ENCODE assay signal across 9 cellular contexts in genomic region chr16:997440-998051, GRCh38. TPM values are rescaled to one million over a fixed set of nuclear protein-coding genes. Genes with fewer than 3 reads are reported as not detected.
DNase-seq lines count a peak whose midpoint lies in the region; ATAC-seq lines count a peak whose summit lies in the region.
"Had no signal": no experiment of that assay in that cellular context is flagged by ENCODE, and none has a peak within 500 bp of the region (broad histone marks: within the 10 kb centered on the region; RNA-seq: fewer than 3 reads in every experiment).

No MANE protein-coding gene starts in this region.

- H3K4me1 ChIP-seq in aorta (ENCODE audit: control insufficient read depth in 1 of 2, insufficient read depth in 2 of 2, low read length in 2 of 2), result no peaks in the 10 kb centered on the region

- no peaks in the 10 kb centered on the region for H3K27me3 ChIP-seq in aorta (ENCODE audit: control insufficient read depth in 1 of 2, insufficient read depth in 2 of 2, low read length in 1 of 2)

- H3K4me1 Mint-ChIP-seq in IgD-negative memory B cell, result peaks cover 0 to 3% (median 2%) of the 10 kb centered on the region in 3 donors

- peaks cover 47% of the 10 kb centered on the region for H3K27me3 Mint-ChIP-seq in IgD-negative memory B cell

- no peak overlapping the region for H3K27ac Mint-ChIP-seq in IgD-negative memory B cell

- peak; percentile 51 for ATAC-seq in aorta (ENCODE audit: low FRiP score)
- no peak for ATAC-seq in GM18858 (IDR thresholded peaks at IDR 0.05; ENCODE audit: unreplicated experiment)
- no peak for ATAC-seq in GM19023 (IDR thresholded peaks at IDR 0.05; ENCODE audit: unreplicated experiment)

- H3K27ac ChIP-seq in aorta (ENCODE audit: low read depth in 1 of 2, low read length in 2 of 2), result no peak overlapping the region
- H3K27ac ChIP-seq: neutrophil had no signal

- DNase-seq in activated CD4-positive, alpha-beta T cell treated with anti-CD3 and anti-CD28 coated beads, Interleukin-2, amount 50 U/mL, for 4 hours, result peak; percentile 82 to 86
- DNase-seq in effector CD8-positive, alpha-beta T cell (lab: John Stamatoyannopoulos, UW), result peak; percentile 19
- DNase-seq in nucleus accumbens (lab: John Stamatoyannopoulos, UW) (peak in 38 of 56 donors; percentile 18 to 92 (median 63)), aorta (peak in 1 of 2 donors; percentile 71), pons (ENCODE audit: low spot score) (no peak)

- WGBS in aorta, 2 donors, result 43 to 45% methylated on average over 38 to 39 of the region's 39 CpGs

- H3K4me3 ChIP-seq in aorta (ENCODE audit: low read length in 2 of 2), result no peak overlapping the region

- no peaks in the 10 kb centered on the region for H3K36me3 ChIP-seq in aorta (ENCODE audit: control insufficient read depth in 1 of 2, insufficient read depth in 2 of 2, low read length in 1 of 2)
- H3K36me3 ChIP-seq: neutrophil had no signal

- H3K9me3 Mint-ChIP-seq in IgD-negative memory B cell, result peaks cover 0 to 2% (median 0%) of the 10 kb centered on the region in 3 donors

- intact Hi-C loops in aorta (cut with DNase I), result no loop called here

- peaks cover 12% of the 10 kb centered on the region for H3K9me3 ChIP-seq in aorta (ENCODE audit: control insufficient read depth, low read length)
- H3K9me3 ChIP-seq: neutrophil had no signal

- peaks cover 3% of the 10 kb centered on the region for H3K36me3 Mint-ChIP-seq in IgD-negative memory B cell

- H3K4me3 Mint-ChIP-seq in IgD-negative memory B cell, result peak overlapping the region in 3 of 4 donors; percentile 25 to 52 (median 47)

RNA-seq across cellular contexts. Expression of gene SOX8, which starts 16.0 kb away (rescaled TPM):
- polyA plus RNA-seq in IgD-negative memory B cell, result 0.48 TPM
- 1 to 10 TPM; 2.2 to 7.0 TPM for total RNA-seq in aorta
- 1 to 10 TPM; 1.0 to 5.7 TPM for polyA plus RNA-seq in aorta

RNA-seq across cellular contexts. Expression of gene LMF1, which starts 26.8 kb away (rescaled TPM):
- 16.1 TPM for polyA plus RNA-seq in IgD-negative memory B cell
- total RNA-seq in aorta, result 10 to 100 TPM; 18.2 to 38.4 TPM
- 10 to 100 TPM in 1 of 2 donors, 1 to 10 TPM in 1; 8.8 to 75.0 TPM for polyA plus RNA-seq in aorta
